In genomic region chrX:318739-319578, GRCh38 we compare ENCODE assay signal across 8 cellular contexts. TPM values are rescaled to one million over a fixed set of nuclear protein-coding genes. Genes with fewer than 3 reads are reported as not detected.
DNase-seq lines count a peak whose midpoint lies in the region; ATAC-seq and TF ChIP-seq lines count a peak whose summit lies in the region.

GTPBP6 (minus strand) TSS chrX:318796; CDS start chrX:318787, 9 bp downstream.

- TF ChIP-seq CTCF in GM13977 (IDR thresholded peaks at IDR 0.05; ENCODE audit: extremely low read depth, insufficient read depth, missing control alignments), result peak; percentile 20
- 0 out of 2 replicates have a peak, but pooled peaks have one; percentile 17 for TF ChIP-seq CTCF in RWPE1 (conservative IDR thresholded peaks at IDR 0.05; ENCODE audit: low read depth)
- peak; percentile 10 for TF ChIP-seq CTCF in hepatocyte (IDR thresholded peaks at IDR 0.05; ENCODE audit: poor library complexity)
- TF ChIP-seq CTCF in gastrocnemius medialis (IDR thresholded peaks at IDR 0.05 in 4 of 5, conservative IDR thresholded peaks at IDR 0.05 in 1 of 5), result peak in 3 of 5 experiments; percentile 17 to 26 (median 21)

- H4K20me1 ChIP-seq in hepatocyte (ENCODE audit: insufficient read depth, poor library complexity, severe bottlenecking), result peaks cover 8% of the 10 kb centered on the region

- H3K9me2 ChIP-seq in hepatocyte (replicated peaks; ENCODE audit: insufficient read depth), result no peaks in the 10 kb centered on the region

- CTCF ChIA-PET in RWPE1 (lab: Yijun Ruan, JAX), result no interaction called here

- peaks cover 4% of the 10 kb centered on the region for H3K4me1 ChIP-seq in hepatocyte (ENCODE audit: insufficient read depth)
- H3K4me1 ChIP-seq in gastrocnemius medialis, result peaks cover 9 to 22% of the 10 kb centered on the region in 2 donors

- H3K27me3 ChIP-seq in hepatocyte, result no peaks in the 10 kb centered on the region
- peaks cover 0 to under 1% (median 0%) of the 10 kb centered on the region in 3 donors for H3K27me3 ChIP-seq in gastrocnemius medialis

- POLR2A ChIA-PET in RWPE1 (lab: Yijun Ruan, JAX; ENCODE audit: low non-redundant PET), result no interaction called here

- under 1% methylated on average over 89 of the region's 97 CpGs for WGBS in hepatocyte (ENCODE audit: low lambda C conversion rate, missing lambda C conversion rate)

- peaks cover 21% of the 10 kb centered on the region for H3K79me2 ChIP-seq in hepatocyte

- DNase-seq in GM13977 (ENCODE audit: low spot score) (peak; percentile 98), RWPE1 (ENCODE audit: low spot score) (peak; percentile 96), hepatocyte (ENCODE audit: low spot score) (peak; percentile 100), gastrocnemius medialis (peak; percentile 100), DMS 273 treated with DMSO at 0.1 percent for 48 hours (lab: John Stamatoyannopoulos, UW) (no peak), DMS53 treated with DMSO at 0.1 percent for 48 hours (lab: John Stamatoyannopoulos, UW; ENCODE audit: unreplicated experiment) (no peak)

- H3K4me2 ChIP-seq in hepatocyte, result peak within 1 kb of the TSS; percentile 94

- TF ChIP-seq POLR2A in gastrocnemius medialis (IDR thresholded peaks at IDR 0.05), result peak; percentile 65 to 82

- H3K9me3 ChIP-seq in hepatocyte (ENCODE audit: low read depth), result no peaks in the 10 kb centered on the region
- H3K9me3 ChIP-seq in gastrocnemius medialis, result no peaks in the 10 kb centered on the region

- intact Hi-C loops in gastrocnemius medialis (cut with DNase I; ENCODE audit: low total_unique reads), result loop anchor here (2.0 to 5.0 kb wide), 2 partner anchors 52 to 68 kb away; partner anchors contain the start of gene PPP2R3B

- in situ Hi-C loops in GM13977 (cut with MboI; ENCODE audit: low pct_unique_long_range_greater_than_20kb, low sequenced_read_pairs, unreplicated experiment) (no loop called here), gastrocnemius medialis (cut with MboI; ENCODE audit: low sequenced_read_pairs in 4 of 4) (no loop called here)

- H3K27ac ChIP-seq in RWPE1 (peak within 1 kb of the TSS; percentile 95), angular gyrus (ENCODE audit: low read depth, low read length) (peak within 1 kb of the TSS; percentile 95), hepatocyte (peak within 1 kb of the TSS; percentile 92), gastrocnemius medialis (peak within 1 kb of the TSS; percentile 91 to 99 (median 99))

- H3K36me3 ChIP-seq in hepatocyte (replicated peaks; ENCODE audit: insufficient read depth, low read depth), result no peaks in the 10 kb centered on the region
- H3K36me3 ChIP-seq in gastrocnemius medialis, result peaks cover 0 to 11% of the 10 kb centered on the region in 2 donors

- peak; percentile 73 for ATAC-seq in HG02852 (IDR thresholded peaks at IDR 0.05; ENCODE audit: unreplicated experiment)
- ATAC-seq in gastrocnemius medialis, result peak; percentile 75 to 83

- peak within 1 kb of the TSS; percentile 30 for H2AFZ ChIP-seq in hepatocyte

- H3K4me3 ChIP-seq in hepatocyte (peak within 1 kb of the TSS; percentile 87), gastrocnemius medialis (peak within 1 kb of the TSS; percentile 88 to 94 (median 90))

RNA-seq across cellular contexts. Expression of gene GTPBP6, which starts in this region (rescaled TPM):
- 39.6 and 40.7 TPM in 2 replicates for total RNA-seq in hepatocyte
- polyA plus RNA-seq in hepatocyte, result 69.2 and 69.3 TPM in 2 replicates
- total RNA-seq in gastrocnemius medialis, result 10 to 100 TPM; 40.1 to 79.4 (median 46.9) TPM

Comparison
In these comparisons a context has a peak if more than half of its experiments do, and no peak if none do; other contexts are left out.
1. DNase-seq: peak in GM13977 (single experiment), RWPE1 (single experiment), hepatocyte (single experiment) and gastrocnemius medialis (2 of 2); none in DMS 273 treated with DMSO at 0.1 percent for 48 hours (single experiment) and DMS53 treated with DMSO at 0.1 percent for 48 hours (single experiment).
2. Peak in every context shown above with its lines, with median percentiles within 50 percentile points of each other: CTCF ChIP-seq and H3K27ac ChIP-seq.